ENCODE assay signal across 7 cellular contexts in genomic region chr20:29327600-29328420, GRCh38.
DNase-seq lines count a peak whose midpoint lies in the region; TF ChIP-seq lines count a peak whose summit lies in the region.
"Not testable (repeated sequence)": the region's sequence is repeated elsewhere in the genome, so short reads cannot be mapped to it uniquely, and the experiment has no call there.

No MANE protein-coding gene starts in this region.

- H3K9me3 ChIP-seq in OCI-LY7 (ENCODE audit: low read length), result 0 out of 2 replicates have a peak, but pooled peaks cover 13% of the 10 kb centered on the region
- not testable (repeated sequence) for H3K9me3 ChIP-seq in WERI-Rb-1 (ENCODE audit: severe bottlenecking)

- not testable (repeated sequence) for TF ChIP-seq CTCF in GM13977 (IDR thresholded peaks at IDR 0.05; ENCODE audit: extremely low read depth, insufficient read depth, missing control alignments)
- 0 out of 2 replicates have a peak, but pooled peaks have one; percentile 25 for TF ChIP-seq CTCF in OCI-LY7 (conservative IDR thresholded peaks at IDR 0.05; ENCODE audit: low read length)
- peak; percentile 52 for TF ChIP-seq CTCF in WERI-Rb-1 (IDR thresholded peaks at IDR 0.05; ENCODE audit: low read depth, low read length)
- TF ChIP-seq CTCF in glutamatergic neuron (IDR thresholded peaks at IDR 0.05; ENCODE audit: partially characterized antibody, unreplicated experiment), result peak; percentile 49

- not testable (repeated sequence) for H3K27ac ChIP-seq in OCI-LY7 (ENCODE audit: low read depth, low read length, poor library complexity, severe bottlenecking); WERI-Rb-1

- not testable (repeated sequence) for H3K4me1 ChIP-seq in OCI-LY7 (ENCODE audit: insufficient read depth, low read length, poor library complexity, severe bottlenecking)

- H3K36me3 ChIP-seq in OCI-LY7 (ENCODE audit: insufficient read depth, low read length); WERI-Rb-1: not testable (repeated sequence)

- CTCF ChIA-PET in OCI-LY7 (lab: Charles Lee; ENCODE audit: unreplicated experiment), result not testable (repeated sequence)

- BruUV-seq in OCI-LY7 (replicated peaks; lab: Mats Ljungman, UMichigan), result not testable (repeated sequence)

- not testable (repeated sequence) for H3K79me2 ChIP-seq in OCI-LY7 (ENCODE audit: insufficient read depth, low read depth, low read length)

- DNase-seq in GM13977 (ENCODE audit: low spot score) (peak; percentile 9), M059J (ENCODE audit: low read depth) (peak; percentile 16), WERI-Rb-1 (peak; percentile 28), glutamatergic neuron (peak; percentile 75)
- DNase-seq in OCI-LY7 (ENCODE audit: low spot score), result not testable (repeated sequence)
- DNase-seq in activated effector memory CD4-positive, alpha-beta T cell treated with anti-CD3 and anti-CD28 coated beads, Interleukin-2, amount 50 U/mL, for 16 hours, result peak; percentile 76
- peak; percentile 46 for DNase-seq in stimulated activated CD4-positive, alpha-beta T cell treated with anti-CD3 and anti-CD28 coated beads, Interleukin-12 subunit alpha, Interleukin-12 subunit beta, amount 100 ng/mL, for 4 hours

- in situ Hi-C loops in GM13977 (cut with MboI; ENCODE audit: low pct_unique_long_range_greater_than_20kb, low sequenced_read_pairs, unreplicated experiment), result not testable (repeated sequence)

- H3K27me3 Mint-ChIP-seq in glutamatergic neuron (ENCODE audit: unreplicated experiment), result peaks cover 19% of the 10 kb centered on the region

- H2AFZ ChIP-seq in OCI-LY7 (ENCODE audit: low read length), result not testable (repeated sequence)

- not testable (repeated sequence) for H3K4me2 ChIP-seq in OCI-LY7 (ENCODE audit: low read length)

- not testable (repeated sequence) for H3K9me2 ChIP-seq in OCI-LY7 (ENCODE audit: insufficient read depth, low read length)

- H3K4me3 ChIP-seq in OCI-LY7 (ENCODE audit: low read depth, low read length, poor library complexity, severe bottlenecking); WERI-Rb-1 (ENCODE audit: low read depth, low read length): not testable (repeated sequence)

- not testable (repeated sequence) for H3K27ac Mint-ChIP-seq in glutamatergic neuron (ENCODE audit: unreplicated experiment)

- peaks cover 43% of the 10 kb centered on the region for H3K9me3 Mint-ChIP-seq in glutamatergic neuron (ENCODE audit: unreplicated experiment)

- H3K4me1 Mint-ChIP-seq in glutamatergic neuron (ENCODE audit: low read depth, unreplicated experiment), result not testable (repeated sequence)

- not testable (repeated sequence) for H4K20me1 ChIP-seq in OCI-LY7 (ENCODE audit: insufficient read depth, low read length)

- POLR2A ChIA-PET in OCI-LY7 (lab: Charles Lee), result not testable (repeated sequence)

- peak overlapping the region; percentile 8 for H3K4me3 Mint-ChIP-seq in glutamatergic neuron (ENCODE audit: unreplicated experiment)

- peaks cover 14% of the 10 kb centered on the region for H3K27me3 ChIP-seq in WERI-Rb-1 (ENCODE audit: insufficient read depth, low read depth, severe bottlenecking)

- H3K36me3 Mint-ChIP-seq in glutamatergic neuron (ENCODE audit: unreplicated experiment), result peaks cover 21% of the 10 kb centered on the region

- intact Hi-C loops in OCI-LY7 (cut with micrococcal nuclease; ENCODE audit: unreplicated experiment), result not testable (repeated sequence)
